13 cellular contexts compared by ENCODE assay signal in genomic region chr1:234917495-234918188, GRCh38.
DNase-seq lines count a peak whose midpoint lies in the region; ATAC-seq and TF ChIP-seq lines count a peak whose summit lies in the region.
"Had no signal": no experiment of that assay in that cellular context is flagged by ENCODE, and none has a peak within 500 bp of the region (broad histone marks: within the 10 kb centered on the region; RNA-seq: fewer than 3 reads in every experiment).

No MANE protein-coding gene starts in this region.

- H3K27me3 Mint-ChIP-seq in CD8-positive, alpha-beta memory T cell: no peaks in the 10 kb centered on the region
- H3K27me3 Mint-ChIP-seq: activated CD8-positive, alpha-beta T cell treated with anti-CD3 and anti-CD28 coated beads for 36 hours had no signal

- H3K27ac Mint-ChIP-seq in CD8-positive, alpha-beta memory T cell: no peak overlapping the region
- H3K27ac Mint-ChIP-seq: activated CD8-positive, alpha-beta T cell treated with anti-CD3 and anti-CD28 coated beads for 36 hours had no signal

- no peaks in the 10 kb centered on the region for H3K36me3 ChIP-seq in CD8-positive, alpha-beta memory T cell (ENCODE audit: insufficient read depth, low read length)

- H3K27ac ChIP-seq in C4-2B (peak overlapping the region; percentile 91), coronary artery (peak overlapping the region; percentile 75 to 90), skin epidermis (peak overlapping the region in 17 of 21 experiments; percentile 22 to 90 (median 63))
- H3K27ac ChIP-seq in CD8-positive, alpha-beta memory T cell (ENCODE audit: low read depth, low read length): no peak overlapping the region
- H3K27ac ChIP-seq: KMS-11 had no signal

- no peak for TF ChIP-seq CTCF in C4-2B (conservative IDR thresholded peaks at IDR 0.05)
- no peak for TF ChIP-seq CTCF in coronary artery (IDR thresholded peaks at IDR 0.05)

- H3K9me3 ChIP-seq in CD8-positive, alpha-beta memory T cell (ENCODE audit: low read length): no peaks in the 10 kb centered on the region

- CTCF ChIA-PET in CD8-positive, alpha-beta memory T cell (lab: Charles Lee): no interaction called here

- H3K4me1 ChIP-seq in CD8-positive, alpha-beta memory T cell (ENCODE audit: insufficient read depth, low read length): peaks cover 7% of the 10 kb centered on the region

- no peak overlapping the region for H3K4me3 Mint-ChIP-seq in CD8-positive, alpha-beta memory T cell
- H3K4me3 Mint-ChIP-seq: activated CD8-positive, alpha-beta T cell treated with anti-CD3 and anti-CD28 coated beads for 36 hours had no signal

- no peaks in the 10 kb centered on the region for H3K36me3 Mint-ChIP-seq in CD8-positive, alpha-beta memory T cell

- H3K4me3 ChIP-seq in coronary artery (no peak overlapping the region), skin epidermis (no peak overlapping the region)
- no peak overlapping the region for H3K4me3 ChIP-seq in CD8-positive, alpha-beta memory T cell (ENCODE audit: low read length)

- no peaks in the 10 kb centered on the region for H3K27me3 ChIP-seq in CD8-positive, alpha-beta memory T cell (ENCODE audit: insufficient read depth, low read length, poor library complexity, severe bottlenecking)

- peaks cover 15 to 18% (median 18%) of the 10 kb centered on the region in 3 donors for H3K4me1 Mint-ChIP-seq in CD8-positive, alpha-beta memory T cell

- POLR2A ChIA-PET in CD8-positive, alpha-beta memory T cell (lab: Charles Lee): no interaction called here

- no peaks in the 10 kb centered on the region for H3K9me3 Mint-ChIP-seq in CD8-positive, alpha-beta memory T cell

- DNase-seq in coronary artery (ENCODE audit: low spot score) (no peak), mesenteric fat pad (ENCODE audit: low spot score) (peak; percentile 87)
- no peak for DNase-seq in CD8-positive, alpha-beta memory T cell
- DNase-seq: activated CD8-positive, alpha-beta T cell treated with anti-CD3 and anti-CD28 coated beads for 36 hours; activated naive CD4-positive, alpha-beta T cell treated with Interleukin-2 at 50 U/mL for 16 hours; NCI-H146; NCI-H524 treated with DMSO at 0.1 percent for 48 hours had no signal

- ATAC-seq in GM21737 (IDR thresholded peaks at IDR 0.05; ENCODE audit: unreplicated experiment) (no peak), GM21390 (IDR thresholded peaks at IDR 0.05; ENCODE audit: unreplicated experiment) (no peak), HG02870 (IDR thresholded peaks at IDR 0.05; ENCODE audit: unreplicated experiment) (no peak)
